ENCODE assay signal across 21 cellular contexts in genomic region chr18:48453330-48454063, GRCh38. TPM values are rescaled to one million over a fixed set of nuclear protein-coding genes. Genes with fewer than 3 reads are reported as not detected.
DNase-seq lines count a peak whose midpoint lies in the region; ATAC-seq and TF ChIP-seq lines count a peak whose summit lies in the region.
"Had no signal": no experiment of that assay in that cellular context is flagged by ENCODE, and none has a peak within 500 bp of the region (broad histone marks: within the 10 kb centered on the region; RNA-seq: fewer than 3 reads in every experiment).

No MANE protein-coding gene starts in this region.

- DNase-seq in activated naive CD8-positive, alpha-beta T cell treated with anti-CD3 and anti-CD28 coated beads, Interleukin-2, amount 50 U/mL, for 24 hours, result no peak
- DNase-seq in hepatocyte (ENCODE audit: low spot score) (no peak), aorta (peak in 1 of 2 donors; percentile 48), NCI-H2171 treated with DMSO at 0.1 percent for 48 hours (lab: John Stamatoyannopoulos, UW) (no peak), T-helper 9 cell (no peak)
- DNase-seq in natural killer cell treated with Interleukin-12 subunit alpha and Interleukin-12 subunit beta and Interleukin-15 and Interleukin-18, amount 100 ng/mL, for 72 hours (ENCODE audit: low spot score), result no peak
- DNase-seq: activated CD4-positive, alpha-beta T cell treated with anti-CD3 and anti-CD28 coated beads, Interleukin-2, amount 10 ng/mL, durations not matched to agents 7 days and 5 days; activated T-cell treated with anti-CD3 and anti-CD28 coated beads, Interleukin-2, amount 50 U/mL, for 24 hours; NCI-H1694; NCI-H510A treated with DMSO at 0.1 percent for 48 hours; SK-N-SH; upper lobe of right lung had no signal

- H3K4me1 Mint-ChIP-seq in activated naive CD8-positive, alpha-beta T cell (ENCODE audit: low read depth), result peaks cover 37% of the 10 kb centered on the region
- H3K4me1 Mint-ChIP-seq in activated naive CD8-positive, alpha-beta T cell treated with anti-CD3 and anti-CD28 coated beads, Interleukin-2, amount 50 U/mL, for 24 hours, result peaks cover 19% of the 10 kb centered on the region
- H3K4me1 Mint-ChIP-seq in natural killer cell treated with Interleukin-12 subunit alpha and Interleukin-12 subunit beta and Interleukin-15 and Interleukin-18, amount 100 ng/mL, for 72 hours (ENCODE audit: low read depth in 2 of 2), result peaks cover 4 to 12% of the 10 kb centered on the region in 2 donors
- H3K4me1 Mint-ChIP-seq: memory B cell had no signal

- no peaks in the 10 kb centered on the region for H3K36me3 Mint-ChIP-seq in activated naive CD8-positive, alpha-beta T cell
- H3K36me3 Mint-ChIP-seq in activated naive CD8-positive, alpha-beta T cell treated with anti-CD3 and anti-CD28 coated beads, Interleukin-2, amount 50 U/mL, for 24 hours (ENCODE audit: low read depth), result no peaks in the 10 kb centered on the region
- no peaks in the 10 kb centered on the region for H3K36me3 Mint-ChIP-seq in natural killer cell treated with Interleukin-12 subunit alpha and Interleukin-12 subunit beta and Interleukin-15 and Interleukin-18, amount 100 ng/mL, for 72 hours
- H3K36me3 Mint-ChIP-seq: activated naive CD4-positive, alpha-beta T cell treated with anti-CD3 and anti-CD28 coated beads, Interleukin-2, amount 50 U/mL, for 24 hours; memory B cell had no signal

- H3K4me1 ChIP-seq in hepatocyte (ENCODE audit: insufficient read depth) (peaks cover 44% of the 10 kb centered on the region), parathyroid adenoma (peaks cover 30% of the 10 kb centered on the region), aorta (ENCODE audit: control insufficient read depth in 1 of 2, insufficient read depth in 2 of 2, low read length in 2 of 2) (no peaks in the 10 kb centered on the region)

- H4K20me1 ChIP-seq in hepatocyte (ENCODE audit: insufficient read depth, poor library complexity, severe bottlenecking), result no peaks in the 10 kb centered on the region

- H3K27ac ChIP-seq in hepatocyte, result peak overlapping the region; percentile 92
- no peak overlapping the region for H3K27ac ChIP-seq in parathyroid adenoma
- H3K27ac ChIP-seq in aorta (ENCODE audit: low read depth in 1 of 2, low read length in 2 of 2), result peak overlapping the region; percentile 25 to 45
- H3K27ac ChIP-seq: neutrophil, upper lobe of right lung had no signal

- H3K4me3 ChIP-seq in hepatocyte (no peak overlapping the region), parathyroid adenoma (ENCODE audit: low read depth, low read length) (no peak overlapping the region), aorta (ENCODE audit: low read length in 2 of 2) (no peak overlapping the region)
- H3K4me3 ChIP-seq: MG63, upper lobe of right lung had no signal

- H3K27me3 ChIP-seq in hepatocyte, result no peaks in the 10 kb centered on the region
- H3K27me3 ChIP-seq in parathyroid adenoma (ENCODE audit: control insufficient read depth, insufficient read depth, low read length), result no peaks in the 10 kb centered on the region
- H3K27me3 ChIP-seq in aorta (ENCODE audit: control insufficient read depth in 1 of 2, insufficient read depth in 2 of 2, low read length in 1 of 2), result no peaks in the 10 kb centered on the region
- H3K27me3 ChIP-seq: MG63, upper lobe of right lung had no signal

- intact Hi-C loops in aorta (cut with DNase I), result no loop called here

- peaks cover 25% of the 10 kb centered on the region for H3K27me3 Mint-ChIP-seq in activated naive CD8-positive, alpha-beta T cell
- H3K27me3 Mint-ChIP-seq in activated naive CD8-positive, alpha-beta T cell treated with anti-CD3 and anti-CD28 coated beads, Interleukin-2, amount 50 U/mL, for 24 hours, result peaks cover 57% of the 10 kb centered on the region
- peaks cover 5 to 14% of the 10 kb centered on the region in 2 donors for H3K27me3 Mint-ChIP-seq in natural killer cell treated with Interleukin-12 subunit alpha and Interleukin-12 subunit beta and Interleukin-15 and Interleukin-18, amount 100 ng/mL, for 72 hours

- H3K4me2 ChIP-seq in hepatocyte (peak overlapping the region; percentile 34), parathyroid adenoma (ENCODE audit: low read length) (no peak overlapping the region)
- H3K4me2 ChIP-seq: SK-N-SH had no signal

- H3K27ac Mint-ChIP-seq in activated naive CD8-positive, alpha-beta T cell, result peak overlapping the region; percentile 16
- H3K27ac Mint-ChIP-seq in activated naive CD8-positive, alpha-beta T cell treated with anti-CD3 and anti-CD28 coated beads, Interleukin-2, amount 50 U/mL, for 24 hours, result no peak overlapping the region
- peak overlapping the region in 1 of 2 donors; percentile 18 for H3K27ac Mint-ChIP-seq in natural killer cell treated with Interleukin-12 subunit alpha and Interleukin-12 subunit beta and Interleukin-15 and Interleukin-18, amount 100 ng/mL, for 72 hours
- H3K27ac Mint-ChIP-seq: activated CD4-positive, alpha-beta T cell treated with anti-CD3 and anti-CD28 coated beads, Interleukin-2, amount 10 ng/mL, durations not matched to agents 7 days and 5 days; activated naive CD4-positive, alpha-beta T cell treated with anti-CD3 and anti-CD28 coated beads, Interleukin-2, amount 50 U/mL, for 24 hours; activated T-cell treated with anti-CD3 and anti-CD28 coated beads, Interleukin-2, amount 50 U/mL, for 24 hours; memory B cell had no signal

- no peaks in the 10 kb centered on the region for H3K9me3 ChIP-seq in hepatocyte (ENCODE audit: low read depth)
- no peaks in the 10 kb centered on the region for H3K9me3 ChIP-seq in parathyroid adenoma (ENCODE audit: control insufficient read depth, low read length)
- no peaks in the 10 kb centered on the region for H3K9me3 ChIP-seq in aorta (ENCODE audit: control insufficient read depth, low read length)
- H3K9me3 ChIP-seq: MG63, neutrophil, SK-N-SH, upper lobe of right lung had no signal

- H2AFZ ChIP-seq in hepatocyte, result no peak overlapping the region
- peak overlapping the region; percentile 81 for H2AFZ ChIP-seq in parathyroid adenoma

- H3K36me3 ChIP-seq in hepatocyte (replicated peaks; ENCODE audit: insufficient read depth, low read depth), result no peaks in the 10 kb centered on the region
- H3K36me3 ChIP-seq in parathyroid adenoma (ENCODE audit: control insufficient read depth, insufficient read depth, low read length), result no peaks in the 10 kb centered on the region
- no peaks in the 10 kb centered on the region for H3K36me3 ChIP-seq in aorta (ENCODE audit: control insufficient read depth in 1 of 2, insufficient read depth in 2 of 2, low read length in 1 of 2)
- H3K36me3 ChIP-seq: MG63, neutrophil, upper lobe of right lung had no signal

- no peaks in the 10 kb centered on the region for H3K9me3 Mint-ChIP-seq in activated naive CD8-positive, alpha-beta T cell (ENCODE audit: low read depth)
- H3K9me3 Mint-ChIP-seq in activated naive CD8-positive, alpha-beta T cell treated with anti-CD3 and anti-CD28 coated beads, Interleukin-2, amount 50 U/mL, for 24 hours, result no peaks in the 10 kb centered on the region
- H3K9me3 Mint-ChIP-seq in natural killer cell treated with Interleukin-12 subunit alpha and Interleukin-12 subunit beta and Interleukin-15 and Interleukin-18, amount 100 ng/mL, for 72 hours, result no peaks in the 10 kb centered on the region
- H3K9me3 Mint-ChIP-seq: activated CD4-positive, alpha-beta T cell treated with anti-CD3 and anti-CD28 coated beads, Interleukin-2, amount 10 ng/mL, durations not matched to agents 7 days and 5 days; activated naive CD4-positive, alpha-beta T cell treated with anti-CD3 and anti-CD28 coated beads, Interleukin-2, amount 50 U/mL, for 24 hours; activated T-cell treated with anti-CD3 and anti-CD28 coated beads, Interleukin-2, amount 50 U/mL, for 24 hours; central memory CD8-positive, alpha-beta T cell; memory B cell had no signal

- H3K79me2 ChIP-seq in hepatocyte (no peaks in the 10 kb centered on the region), parathyroid adenoma (no peaks in the 10 kb centered on the region)

- ATAC-seq in activated naive CD8-positive, alpha-beta T cell treated with anti-CD3 and anti-CD28 coated beads, Interleukin-2, amount 50 U/mL, for 24 hours, result no peak
- ATAC-seq in aorta (ENCODE audit: low FRiP score), result no peak
- no peak for ATAC-seq in natural killer cell treated with Interleukin-12 subunit alpha and Interleukin-12 subunit beta and Interleukin-15 and Interleukin-18, amount 100 ng/mL, for 72 hours
- ATAC-seq: HCT116 had no signal

- no peaks in the 10 kb centered on the region for H3K9me2 ChIP-seq in hepatocyte (replicated peaks; ENCODE audit: insufficient read depth)
- H3K9me2 ChIP-seq: SK-N-SH had no signal

- H3K4me3 Mint-ChIP-seq in activated naive CD8-positive, alpha-beta T cell, result no peak overlapping the region
- no peak overlapping the region for H3K4me3 Mint-ChIP-seq in activated naive CD8-positive, alpha-beta T cell treated with anti-CD3 and anti-CD28 coated beads, Interleukin-2, amount 50 U/mL, for 24 hours
- no peak overlapping the region for H3K4me3 Mint-ChIP-seq in natural killer cell treated with Interleukin-12 subunit alpha and Interleukin-12 subunit beta and Interleukin-15 and Interleukin-18, amount 100 ng/mL, for 72 hours
- H3K4me3 Mint-ChIP-seq: activated CD4-positive, alpha-beta T cell treated with anti-CD3 and anti-CD28 coated beads, Interleukin-2, amount 10 ng/mL, durations not matched to agents 7 days and 5 days; activated naive CD4-positive, alpha-beta T cell treated with anti-CD3 and anti-CD28 coated beads, Interleukin-2, amount 50 U/mL, for 24 hours; activated T-cell treated with anti-CD3 and anti-CD28 coated beads, Interleukin-2, amount 50 U/mL, for 24 hours; central memory CD8-positive, alpha-beta T cell; memory B cell had no signal

- TF ChIP-seq CTCF in hepatocyte (IDR thresholded peaks at IDR 0.05; ENCODE audit: poor library complexity) (no peak), parathyroid adenoma (IDR thresholded peaks at IDR 0.05) (no peak)

- no peak overlapping the region for H3K9ac ChIP-seq in parathyroid adenoma
- H3K9ac ChIP-seq: SK-N-SH had no signal

- 82% methylated on average over 9 of the region's 9 CpGs for WGBS in hepatocyte (ENCODE audit: low lambda C conversion rate, missing lambda C conversion rate)
- 34 to 36% methylated on average over 9 of the region's 9 CpGs for WGBS in aorta, 2 donors

RNA-seq across cellular contexts. Expression of gene ZBTB7C, which starts 44.3 kb away (rescaled TPM):
- total RNA-seq in hepatocyte (1.0 and 2.0 TPM in 2 replicates), aorta (10 to 100 TPM; 18.2 to 22.4 TPM)
- polyA plus RNA-seq in hepatocyte (0.70 and 1.1 TPM in 2 replicates), aorta (1 to 10 TPM in 1 of 2 donors, under 1 TPM in 1; 0.69 to 1.9 TPM)
- total RNA-seq in natural killer cell treated with Interleukin-12 subunit alpha and Interleukin-12 subunit beta and Interleukin-15 and Interleukin-18, amount 100 ng/mL, for 72 hours, result not detected
- total RNA-seq: OCI-LY7 had no signal
